Comparison of ENCODE assay signal across 23 cellular contexts in genomic region chr6:152721956-152722355, GRCh38. TPM values are rescaled to one million over a fixed set of nuclear protein-coding genes. Genes with fewer than 3 reads are reported as not detected.
A peak's percentile ranks its signal among the peaks of the same experiment; 100 is the strongest.
DNase-seq lines count a peak whose midpoint lies in the region; FAIRE-seq and TF ChIP-seq lines count a peak whose summit lies in the region.
"Had no signal": no experiment of that assay in that cellular context is flagged by ENCODE, and none has a peak within 500 bp of the region (broad histone marks: within the 10 kb centered on the region; RNA-seq: fewer than 3 reads in every experiment).

No MANE protein-coding gene starts in this region.

- peak; percentile 50 for DNase-seq in GM23248
- peak; percentile 7 for DNase-seq in RCC 7860 (ENCODE audit: low spot score)
- no peak for DNase-seq in endothelial cell (ENCODE audit: low spot score)
- DNase-seq in urothelium cell line (ENCODE audit: low spot score) = peak; percentile 14
- no peak for DNase-seq in esophagus squamous epithelium (lab: John Stamatoyannopoulos, UW)
- no peak for DNase-seq in stimulated activated CD4-positive, alpha-beta T cell treated with anti-CD3 and anti-CD28 coated beads, Interleukin-1b, Interleukin-23, amount 100 ng/mL, for 48 hours
- DNase-seq in activated CD4-positive, alpha-beta T cell treated with anti-CD3 and anti-CD28 coated beads, Interleukin-2, amount 50 U/mL, for 1 hour = no peak
- DNase-seq: Calu3; CD8-positive, alpha-beta T cell; DMS53; H9; NCI-H1417; NCI-H187; NCI-H2107; NCI-H2227 treated with DMSO at 0.1 percent for 48 hours; NCI-H510A treated with DMSO at 0.1 percent for 48 hours; NCI-H774; OCI-M1; RPMI8226; SIG-M5 had no signal

- TF ChIP-seq CTCF in endothelial cell (IDR thresholded peaks at IDR 0.05; ENCODE audit: unreplicated experiment) = no peak
- no peak for TF ChIP-seq CTCF in esophagus squamous epithelium (IDR thresholded peaks at IDR 0.05)

- H3F3A ChIP-seq in GM23248 (ENCODE audit: insufficient read depth) = peaks cover 15% of the 10 kb centered on the region

- H3K27ac Mint-ChIP-seq in endothelial cell (ENCODE audit: unreplicated experiment) = no peak overlapping the region
- H3K27ac Mint-ChIP-seq: CD8-positive, alpha-beta T cell had no signal

- in situ Hi-C loops in GM23248 (cut with MboI) = no loop called here

- H3K27ac ChIP-seq in GM23248 (peak overlapping the region; percentile 8; the same call in 1 of the 2 replicates), esophagus squamous epithelium (no peak overlapping the region)
- H3K27ac ChIP-seq: BLaER1 treated with 17β-estradiol and CSF1 and Interleukin-3, amounts not matched to agents 10 nM and 100 nM; KMS-11 had no signal

- H3K79me2 ChIP-seq in GM23248 (ENCODE audit: insufficient read depth) = no peaks in the 10 kb centered on the region

- peaks cover 17% of the 10 kb centered on the region for H3K4me1 Mint-ChIP-seq in endothelial cell (ENCODE audit: unreplicated experiment)

- no peak for TF ChIP-seq POLR2A in esophagus squamous epithelium (IDR thresholded peaks at IDR 0.05)

- no peak for FAIRE-seq in RCC 7860 (lab: Jason Lieb, UNC)
- no peak for FAIRE-seq in urothelium cell line (lab: Jason Lieb, UNC)
- FAIRE-seq: HepG2 had no signal

- H4K20me1 ChIP-seq in GM23248 (ENCODE audit: insufficient read depth) = no peaks in the 10 kb centered on the region
- H4K20me1 ChIP-seq: BLaER1 treated with 17β-estradiol and CSF1 and Interleukin-3, amounts not matched to agents 10 nM and 100 nM had no signal

- H3K36me3 Mint-ChIP-seq in endothelial cell (ENCODE audit: low read depth, unreplicated experiment) = peaks cover 46% of the 10 kb centered on the region
- H3K36me3 Mint-ChIP-seq: CD8-positive, alpha-beta T cell had no signal

- no peaks in the 10 kb centered on the region for H3K36me3 ChIP-seq in GM23248 (ENCODE audit: low read depth)
- H3K36me3 ChIP-seq in esophagus squamous epithelium = no peaks in the 10 kb centered on the region
- H3K36me3 ChIP-seq: BLaER1 treated with 17β-estradiol and CSF1 and Interleukin-3, amounts not matched to agents 10 nM and 100 nM had no signal

- H2AFZ ChIP-seq in GM23248 = no peak overlapping the region

- H3K9me3 Mint-ChIP-seq in endothelial cell (ENCODE audit: unreplicated experiment) = no peaks in the 10 kb centered on the region
- H3K9me3 Mint-ChIP-seq: CD8-positive, alpha-beta T cell; H9 had no signal

- H3K4me1 ChIP-seq in GM23248 (ENCODE audit: insufficient read depth) = peaks cover 22% of the 10 kb centered on the region
- no peaks in the 10 kb centered on the region for H3K4me1 ChIP-seq in esophagus squamous epithelium

- H3K4me2 ChIP-seq in GM23248 (ENCODE audit: unreplicated experiment) = no peak overlapping the region
- H3K4me2 ChIP-seq: KMS-11 had no signal

- peak overlapping the region; percentile 4 for H3K4me3 Mint-ChIP-seq in endothelial cell (ENCODE audit: unreplicated experiment)
- H3K4me3 Mint-ChIP-seq: CD8-positive, alpha-beta T cell; H9 had no signal

- no peak overlapping the region for H3K9ac ChIP-seq in GM23248
- H3K9ac ChIP-seq: BLaER1 treated with 17β-estradiol and CSF1 and Interleukin-3, amounts not matched to agents 10 nM and 100 nM; KMS-11 had no signal

- 52 to 65% methylated on average over 4 of the region's 4 CpGs for WGBS in GM23248 (ENCODE audit: low coverage in 1 of 2, low lambda C conversion rate in 2 of 2, missing lambda C conversion rate in 2 of 2), 2 experiments
- WGBS in esophagus squamous epithelium, 2 donors = 70 to 72% methylated on average over 4 of the region's 4 CpGs

- no peak overlapping the region for H3K4me3 ChIP-seq in GM23248
- H3K4me3 ChIP-seq in esophagus squamous epithelium = no peak overlapping the region
- H3K4me3 ChIP-seq: BLaER1 treated with 17β-estradiol and CSF1 and Interleukin-3, amounts not matched to agents 10 nM and 100 nM had no signal

- H3K9me2 ChIP-seq in GM23248 (ENCODE audit: insufficient read depth) = no peaks in the 10 kb centered on the region; the same call in 1 of the 2 replicates

- no peaks in the 10 kb centered on the region for H3K27me3 Mint-ChIP-seq in endothelial cell (ENCODE audit: unreplicated experiment)

- intact Hi-C loops in esophagus squamous epithelium (cut with DNase I) = no loop called here

- H3K9me3 ChIP-seq in GM23248 (ENCODE audit: low read depth) (no peaks in the 10 kb centered on the region), esophagus squamous epithelium (no peaks in the 10 kb centered on the region)
- H3K9me3 ChIP-seq: BLaER1 treated with 17β-estradiol and CSF1 and Interleukin-3, amounts not matched to agents 10 nM and 100 nM had no signal

- H3K27me3 ChIP-seq in GM23248 (replicated peaks; ENCODE audit: insufficient read depth) = no peaks in the 10 kb centered on the region
- H3K27me3 ChIP-seq in esophagus squamous epithelium = no peaks in the 10 kb centered on the region
- H3K27me3 ChIP-seq: BLaER1 treated with 17β-estradiol and CSF1 and Interleukin-3, amounts not matched to agents 10 nM and 100 nM had no signal

RNA-seq across cellular contexts. Expression of gene MYCT1, which starts 24.3 kb away (rescaled TPM):
- total RNA-seq in GM23248 (2014; rRNA removed; shearing (Covaris generic)) = under 0.01 and 0.11 TPM in 2 replicates
- polyA plus RNA-seq in GM23248 (2016; fragmentation: Nextera tagmentation; extraction: Ambion mirVana) = 0.42 TPM in 1 of 2 replicates, not detected in the other
- 178 TPM for total RNA-seq in endothelial cell (ENCODE audit: unreplicated experiment)
- 1 to 10 TPM in 3 of 4 donors, under 1 TPM in 1; 0.53 to 7.8 (median 2.6) TPM for total RNA-seq in esophagus squamous epithelium
- total RNA-seq: Calu3; CD8-positive, alpha-beta T cell; HepG2 had no signal
- polyA plus RNA-seq: HepG2 had no signal

RNA-seq across cellular contexts. Expression of gene VIP, which starts 28.6 kb away (rescaled TPM):
- total RNA-seq in GM23248 (2014; rRNA removed; shearing (Covaris generic)) = 0.32 TPM in 1 of 2 replicates, not detected in the other
- polyA plus RNA-seq in GM23248 (2016; fragmentation: Nextera tagmentation; extraction: Ambion mirVana) = 0.20 TPM in 1 of 2 replicates, not detected in the other
- total RNA-seq in endothelial cell (ENCODE audit: unreplicated experiment) (1.7 TPM), esophagus squamous epithelium (under 1 TPM in 2 of 4 donors, not detected in 2; 0.22 to 0.38 TPM)
- total RNA-seq: Calu3; CD8-positive, alpha-beta T cell; H9; HepG2 had no signal
- polyA plus RNA-seq: HepG2 had no signal

Comparison
In these comparisons a context has a peak if more than half of its experiments do, and no peak if none do; other contexts are left out.
1. DNase-seq: peak in GM23248 (single experiment), RCC 7860 (single experiment) and urothelium cell line (single experiment); none in endothelial cell (single experiment), esophagus squamous epithelium (single experiment), stimulated activated CD4-positive, alpha-beta T cell treated with anti-CD3 and anti-CD28 coated beads, Interleukin-1b, Interleukin-23, amount 100 ng/mL, for 48 hours (single experiment) and activated CD4-positive, alpha-beta T cell treated with anti-CD3 and anti-CD28 coated beads, Interleukin-2, amount 50 U/mL, for 1 hour (single experiment).
2. RNA of gene MYCT1, which starts 24.3 kb away (total RNA-seq): 178 TPM in endothelial cell (single experiment); 0.53 to 7.8 TPM in esophagus squamous epithelium and under 0.01 to 0.11 TPM in GM23248; every median in the first group is over 10 times any median in the second.